Comparison of ENCODE assay signal across 9 cellular contexts in the genomic region with DNA sequence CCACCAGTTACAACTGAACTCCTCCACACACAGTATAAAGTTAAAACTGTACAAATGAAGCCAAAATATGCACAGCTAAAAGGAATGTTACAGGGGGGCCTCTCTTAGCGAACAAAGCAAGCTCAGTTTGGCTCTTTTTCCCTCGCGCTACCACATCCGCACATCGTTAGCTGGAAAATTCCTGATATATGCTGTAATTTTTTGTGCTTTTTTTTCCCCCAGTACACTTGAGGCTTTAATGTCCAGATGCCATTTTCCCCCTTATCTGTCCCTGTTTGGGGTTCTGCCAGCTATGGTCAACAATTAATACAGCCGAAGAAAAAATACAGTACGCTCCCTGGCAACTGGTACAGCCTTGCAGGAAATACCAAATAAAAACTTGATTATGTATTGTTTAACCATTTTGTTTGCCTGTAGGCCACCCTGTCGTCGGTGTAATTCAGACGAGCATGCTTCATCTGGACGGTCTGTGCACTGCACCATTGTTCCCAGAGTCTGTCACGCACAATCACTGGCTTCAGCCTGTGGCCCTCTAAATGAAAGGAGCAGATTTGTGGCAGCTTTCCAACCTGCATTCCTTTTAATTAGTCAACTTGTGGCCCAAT.
DNase-seq lines count a peak whose midpoint lies in the region; ATAC-seq and TF ChIP-seq lines count a peak whose summit lies in the region.
"Had no signal": no experiment of that assay in that cellular context is flagged by ENCODE, and none has a peak within 500 bp of the region (broad histone marks: within the 10 kb centered on the region; RNA-seq: fewer than 3 reads in every experiment).

No MANE protein-coding gene starts in this region.

- H2AFZ ChIP-seq in mesenchymal stem cell (ENCODE audit: low read depth, low read length) (no peak overlapping the region), MM.1S (ENCODE audit: low read length) (no peak overlapping the region)

- H3K4me3 ChIP-seq in mesenchymal stem cell (ENCODE audit: insufficient read depth in 1 of 2, low read depth in 1 of 2, low read length in 2 of 2) (peak overlapping the region in 1 of 2 experiments; percentile 58), upper lobe of left lung (peak overlapping the region in 1 of 4 donors; percentile 19), MM.1S (ENCODE audit: low read length) (no peak overlapping the region)

- TF ChIP-seq POLR2A in upper lobe of left lung (IDR thresholded peaks at IDR 0.05): no peak

- peaks cover 9% of the 10 kb centered on the region for H3K4me1 ChIP-seq in mesenchymal stem cell (ENCODE audit: control insufficient read depth, insufficient read depth, low read depth, low read length)
- peaks cover 8 to 24% (median 17%) of the 10 kb centered on the region in 4 donors for H3K4me1 ChIP-seq in upper lobe of left lung
- no peaks in the 10 kb centered on the region for H3K4me1 ChIP-seq in MM.1S (ENCODE audit: low read length)

- H2BK12ac ChIP-seq in mesenchymal stem cell (ENCODE audit: low read length in 2 of 2): no peak overlapping the region

- H3F3A ChIP-seq in MM.1S (ENCODE audit: insufficient read depth, low read length): no peaks in the 10 kb centered on the region

- H3K36me3 ChIP-seq in mesenchymal stem cell (ENCODE audit: control insufficient read depth in 1 of 2, insufficient read depth in 2 of 2, low read depth in 1 of 2, low read length in 2 of 2) (peaks cover 0 to 5% of the 10 kb centered on the region in 2 experiments), upper lobe of left lung (no peaks in the 10 kb centered on the region), MM.1S (replicated peaks; ENCODE audit: insufficient read depth, low read length) (no peaks in the 10 kb centered on the region)

- H3K4me2 ChIP-seq in mesenchymal stem cell (ENCODE audit: low read length, poor library complexity, severe bottlenecking): peak overlapping the region; percentile 1
- no peak overlapping the region for H3K4me2 ChIP-seq in MM.1S (ENCODE audit: low read depth, low read length)

- H3K27ac ChIP-seq in mesenchymal stem cell (ENCODE audit: low read length, poor library complexity, severe bottlenecking) (peak overlapping the region; percentile 88), upper lobe of left lung (peak overlapping the region in 1 of 4 donors; percentile 51), MM.1S (ENCODE audit: low read length) (no peak overlapping the region)
- H3K27ac ChIP-seq: 22Rv1 had no signal

- DNase-seq in NCI-H1417 (lab: John Stamatoyannopoulos, UW): peak in 2 of 3 experiments; percentile 16 to 49
- DNase-seq in NCI-H1417 treated with DMSO at 0.1 percent for 48 hours (lab: John Stamatoyannopoulos, UW): no peak
- DNase-seq in dermis blood vessel endothelial cell: peak; percentile 97
- DNase-seq in mesenchymal stem cell: peak; percentile 90
- DNase-seq in upper lobe of left lung: no peak
- DNase-seq in MM.1S: no peak
- DNase-seq in activated T-cell treated with anti-CD3 and anti-CD28 coated beads, Interleukin-2, amount 50 U/mL, for 1 hour: no peak

- WGBS in mesenchymal stem cell: 42% methylated on average over 11 of the region's 12 CpGs
- WGBS in upper lobe of left lung, 2 donors: 34 to 54% methylated on average over 12 of the region's 12 CpGs

- no peak for TF ChIP-seq EP300 in upper lobe of left lung (IDR thresholded peaks at IDR 0.05)

- H3K9ac ChIP-seq in mesenchymal stem cell (ENCODE audit: low read length) (peak overlapping the region; percentile 79), MM.1S (ENCODE audit: low read length) (no peak overlapping the region)

- H2BK5ac ChIP-seq in mesenchymal stem cell (ENCODE audit: low read depth, low read length, poor library complexity, severe bottlenecking): peak overlapping the region; percentile 40

- H4K91ac ChIP-seq in mesenchymal stem cell (ENCODE audit: low read length): no peak overlapping the region

- H3K9me3 ChIP-seq in mesenchymal stem cell (ENCODE audit: control insufficient read depth, low read length) (no peaks in the 10 kb centered on the region), upper lobe of left lung (no peaks in the 10 kb centered on the region), MM.1S (replicated peaks; ENCODE audit: insufficient read depth, low read length) (no peaks in the 10 kb centered on the region)

- peak overlapping the region in 1 of 2 experiments; percentile 69 for H3K18ac ChIP-seq in mesenchymal stem cell (ENCODE audit: low read depth in 1 of 2, low read length in 2 of 2)

- no peak overlapping the region for H2BK15ac ChIP-seq in mesenchymal stem cell (ENCODE audit: low read depth, poor library complexity, severe bottlenecking)

- H3K79me1 ChIP-seq in mesenchymal stem cell (replicated peaks; ENCODE audit: low read length, poor library complexity, severe bottlenecking): peaks cover 6% of the 10 kb centered on the region

- peak overlapping the region; percentile 0 for H2AK5ac ChIP-seq in mesenchymal stem cell (ENCODE audit: low read length, severe bottlenecking)

- H2BK120ac ChIP-seq in mesenchymal stem cell (ENCODE audit: low read depth, low read length): no peak overlapping the region

- no peaks in the 10 kb centered on the region for H3K27me3 ChIP-seq in mesenchymal stem cell (ENCODE audit: control insufficient read depth in 1 of 2, insufficient read depth in 1 of 2, low read length in 2 of 2)
- H3K27me3 ChIP-seq in upper lobe of left lung: no peaks in the 10 kb centered on the region
- H3K27me3 ChIP-seq in MM.1S (replicated peaks; ENCODE audit: insufficient read depth, low read length): no peaks in the 10 kb centered on the region

- H4K20me1 ChIP-seq in MM.1S (ENCODE audit: insufficient read depth, low read length): no peaks in the 10 kb centered on the region

- H3K79me2 ChIP-seq in MM.1S (ENCODE audit: low read length): peaks cover 75% of the 10 kb centered on the region

- no peak overlapping the region for H3K23ac ChIP-seq in mesenchymal stem cell (ENCODE audit: low read length in 2 of 2)

- TF ChIP-seq CTCF in upper lobe of left lung (IDR thresholded peaks at IDR 0.05): peak in 1 of 6 experiments; percentile 16
- TF ChIP-seq CTCF in MM.1S (IDR thresholded peaks at IDR 0.05; ENCODE audit: low read length): no peak

- no peak overlapping the region for H4K8ac ChIP-seq in mesenchymal stem cell (ENCODE audit: low read length)

- peak overlapping the region in 1 of 2 experiments; percentile 73 for H3K4ac ChIP-seq in mesenchymal stem cell (ENCODE audit: low read depth in 1 of 2, low read length in 2 of 2)

- no peaks in the 10 kb centered on the region for H3K9me2 ChIP-seq in MM.1S (replicated peaks; ENCODE audit: insufficient read depth, low read length)

- H3K14ac ChIP-seq in mesenchymal stem cell (ENCODE audit: low read length in 2 of 2): no peak overlapping the region

- ATAC-seq in upper lobe of left lung (ENCODE audit: low FRiP score in 2 of 2) (peak; percentile 34 to 68), HG02571 (IDR thresholded peaks at IDR 0.05; ENCODE audit: unreplicated experiment) (no peak)

Comparison
In these comparisons a context has a peak if more than half of its experiments do, and no peak if none do; other contexts are left out.
1. DNase-seq: peak in NCI-H1417 (2 of 3), dermis blood vessel endothelial cell (single experiment) and mesenchymal stem cell (single experiment); none in NCI-H1417 treated with DMSO at 0.1 percent for 48 hours (single experiment), upper lobe of left lung (0 of 2), MM.1S (single experiment) and activated T-cell treated with anti-CD3 and anti-CD28 coated beads, Interleukin-2, amount 50 U/mL, for 1 hour (single experiment).